8 cellular contexts compared by ENCODE assay signal in genomic region chr20:3106185-3106584, GRCh38. TPM values are rescaled to one million over a fixed set of nuclear protein-coding genes. Genes with fewer than 3 reads are reported as not detected.
"Had no signal": no experiment of that assay in that cellular context is flagged by ENCODE, and none has a peak within 500 bp of the region (broad histone marks: within the 10 kb centered on the region; RNA-seq: fewer than 3 reads in every experiment).

No MANE protein-coding gene starts in this region.

- DNase-seq: GDM1 had no signal

- ATAC-seq: GM12878 had no signal

- FAIRE-seq: G401.6, GM12878, GM12891, GM12892, GM18507, GM19239 had no signal

- H3K4me3 ChIP-seq: GM12878 had no signal

RNA-seq across cellular contexts. Expression of gene AVP, which starts 21.7 kb away (rescaled TPM):
- total RNA-seq: G401, GM12878 had no signal
- polyA plus RNA-seq: GM12878 had no signal

RNA-seq across cellular contexts. Expression of gene OXT, which starts 34.8 kb away (rescaled TPM):
- total RNA-seq: G401, GM12878 had no signal
- polyA plus RNA-seq: GM12878 had no signal
